ENCODE assay signal across 9 cellular contexts in the genomic region with DNA sequence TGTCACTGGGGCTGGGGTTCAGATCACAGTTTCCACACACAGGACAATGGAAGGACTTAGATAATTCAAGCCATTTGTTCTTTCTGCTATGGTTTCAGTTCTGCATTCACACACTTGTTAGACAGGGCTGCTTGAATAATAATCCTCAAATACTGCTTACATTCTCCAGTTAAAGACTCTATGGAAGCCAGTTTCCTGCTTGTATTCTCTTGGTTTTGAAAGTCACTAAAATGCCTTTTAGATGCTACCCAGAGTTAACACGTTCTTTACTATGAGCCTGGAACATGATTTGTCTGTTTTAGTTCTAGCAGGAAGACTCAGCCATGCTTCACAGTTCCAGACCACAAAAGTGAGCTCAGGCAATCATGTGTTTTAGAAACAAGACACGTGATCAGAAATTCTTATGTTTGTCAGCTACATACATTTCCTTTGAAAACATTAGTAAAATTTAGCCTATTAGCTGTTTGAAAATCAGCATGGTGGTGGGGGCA.
DNase-seq lines count a peak whose midpoint lies in the region; ATAC-seq and TF ChIP-seq lines count a peak whose summit lies in the region.
"Had no signal": no experiment of that assay in that cellular context is flagged by ENCODE, and none has a peak within 500 bp of the region (broad histone marks: within the 10 kb centered on the region; RNA-seq: fewer than 3 reads in every experiment).

No MANE protein-coding gene starts in this region.

- DNase-seq in AG10803 (ENCODE audit: low read depth) (peak; percentile 24), caudate nucleus (lab: John Stamatoyannopoulos, UW) (peak in 1 of 61 donors; percentile 0), SHP77 (lab: John Stamatoyannopoulos, UW) (no peak), D341Med (ENCODE audit: low spot score) (no peak), tibial artery (no peak)
- no peak for DNase-seq in stimulated activated CD4-positive, alpha-beta T cell treated with anti-CD3 and anti-CD28 coated beads, Interleukin-4, amount 100 ng/mL, for 4 hours

- H3K4me3 ChIP-seq in AG10803 (ENCODE audit: low read length) = no peak overlapping the region
- no peak overlapping the region for H3K4me3 ChIP-seq in tibial artery
- H3K4me3 ChIP-seq: SK-N-MC had no signal

- no peaks in the 10 kb centered on the region for H3K27me3 ChIP-seq in tibial artery

- H3K27ac ChIP-seq in caudate nucleus (ENCODE audit: low read depth, low read length) = peak overlapping the region; percentile 18
- no peak overlapping the region for H3K27ac ChIP-seq in tibial artery
- H3K27ac ChIP-seq: SK-N-MC had no signal

- no peaks in the 10 kb centered on the region for H3K9me3 ChIP-seq in tibial artery

- peak; percentile 93 for ATAC-seq in GM19395 (IDR thresholded peaks at IDR 0.05; ENCODE audit: unreplicated experiment)
- peak; percentile 96 for ATAC-seq in HG03280 (IDR thresholded peaks at IDR 0.05; ENCODE audit: unreplicated experiment)

- intact Hi-C loops in tibial artery (cut with DNase I; ENCODE audit: low total_unique reads) = no loop called here

- TF ChIP-seq CTCF in AG10803 (conservative IDR thresholded peaks at IDR 0.05; ENCODE audit: low read length) = no peak
- no peak for TF ChIP-seq CTCF in tibial artery (IDR thresholded peaks at IDR 0.05)

- H3K36me3 ChIP-seq in tibial artery = no peaks in the 10 kb centered on the region

- no peaks in the 10 kb centered on the region for H3K4me1 ChIP-seq in tibial artery
